Comparison of ENCODE assay signal across 1 cellular context in genomic region chr9:2024888-2025781, GRCh38.
TF ChIP-seq lines count a peak whose summit lies in the region.

No MANE protein-coding gene starts in this region.

TF ChIP-seq in K562, 482 proteins besides CTCF, POLR2A, EP300 and RAD21 (continued from another document):
- TF ChIP-seq ZNF398 (CRISPR knock-in tag; IDR thresholded peaks at IDR 0.05) (no peak), ZBTB33 (CRISPR knock-in tag; IDR thresholded peaks at IDR 0.05) (no peak), KAT7 (CRISPR knock-in tag; IDR thresholded peaks at IDR 0.05; ENCODE audit: borderline replicate concordance) (no peak), NFIX (CRISPR knock-in tag; IDR thresholded peaks at IDR 0.05; ENCODE audit: low read depth) (no peak), TCFL5 (CRISPR knock-in tag; conservative IDR thresholded peaks at IDR 0.05) (no peak)
